In the genomic region with DNA sequence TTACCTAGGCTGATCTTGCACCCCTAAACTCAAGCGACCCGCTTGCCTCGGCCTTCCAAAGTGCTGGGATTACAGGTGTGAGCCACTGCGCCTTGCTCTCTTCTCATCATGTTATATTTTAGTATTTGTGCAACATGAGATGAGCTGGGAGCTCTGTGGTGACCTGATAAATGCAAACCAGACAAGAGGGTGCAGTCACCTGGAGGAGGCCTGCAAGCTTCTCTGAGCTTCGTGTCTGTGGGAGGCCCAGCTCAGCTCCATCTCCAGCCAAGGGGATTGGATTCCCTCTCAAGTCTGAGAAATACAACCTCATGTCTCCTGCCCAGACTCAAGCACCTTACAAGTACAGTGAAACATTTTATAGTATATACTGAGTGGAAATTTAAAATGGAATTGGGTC, we compare ENCODE assay signal across 24 cellular contexts. TPM values are rescaled to one million over a fixed set of nuclear protein-coding genes. Genes with fewer than 3 reads are reported as not detected.
A peak's percentile ranks its signal among the peaks of the same experiment; 100 is the strongest.
DNase-seq lines count a peak whose midpoint lies in the region; ATAC-seq and TF ChIP-seq lines count a peak whose summit lies in the region.
"Had no signal": no experiment of that assay in that cellular context is flagged by ENCODE, and none has a peak within 500 bp of the region (broad histone marks: within the 10 kb centered on the region; RNA-seq: fewer than 3 reads in every experiment).

No MANE protein-coding gene starts in this region.

- peak overlapping the region; percentile 79 for H3K4me2 ChIP-seq in Karpas-422 (ENCODE audit: low read depth, low read length, poor library complexity, severe bottlenecking)

- peak overlapping the region; percentile 97 for H3K27ac ChIP-seq in Karpas-422 (ENCODE audit: low read length)
- H3K27ac ChIP-seq: SK-N-MC had no signal

- peak overlapping the region; percentile 39 for H3K4me3 ChIP-seq in Karpas-422 (ENCODE audit: low read length)
- H3K4me3 ChIP-seq: SK-N-MC had no signal

- H3K9me2 ChIP-seq in Karpas-422 (replicated peaks; ENCODE audit: insufficient read depth, low read length) = no peaks in the 10 kb centered on the region

- peaks cover 34% of the 10 kb centered on the region for H3K79me2 ChIP-seq in Karpas-422 (ENCODE audit: low read length)

- H3K4me1 Mint-ChIP-seq in natural killer cell (peaks cover 42 to 50% of the 10 kb centered on the region in 2 donors), immature natural killer cell (peaks cover 47 to 54% of the 10 kb centered on the region in 2 donors)
- peaks cover 31 to 36% of the 10 kb centered on the region in 2 donors for H3K4me1 Mint-ChIP-seq in natural killer cell treated with Interleukin-12 subunit alpha and Interleukin-12 subunit beta and Interleukin-15 and Interleukin-18, amount 100 ng/mL, for 72 hours (ENCODE audit: low read depth in 2 of 2)

- ATAC-seq in natural killer cell = no peak
- no peak for ATAC-seq in natural killer cell treated with Interleukin-12 subunit alpha and Interleukin-12 subunit beta and Interleukin-15 and Interleukin-18, amount 100 ng/mL, for 72 hours

- no peak for DNase-seq in natural killer cell
- DNase-seq in natural killer cell treated with Interleukin-12 subunit alpha and Interleukin-12 subunit beta and Interleukin-15 and Interleukin-18, amount 100 ng/mL, for 72 hours (ENCODE audit: low spot score) = no peak
- DNase-seq in Karpas-422 = peak; percentile 81
- no peak for DNase-seq in immature natural killer cell
- no peak for DNase-seq in ureter (ENCODE audit: low spot score)
- DNase-seq in NCI-H1417 (lab: John Stamatoyannopoulos, UW) = no peak
- DNase-seq in NCI-H1105 (lab: John Stamatoyannopoulos, UW) = no peak
- DNase-seq: C1 segment of cervical spinal cord, Caco-2, GDM1, H9, MM.1S, NCI-H1092, NCI-H1694, NCI-H2081 treated with DMSO at 0.1 percent for 48 hours, NCI-H2227 treated with DMSO at 0.1 percent for 48 hours, NCI-H510A treated with DMSO at 0.1 percent for 48 hours, NCI-H82, SHP77 had no signal

- no peaks in the 10 kb centered on the region for H3K36me3 ChIP-seq in Karpas-422 (ENCODE audit: insufficient read depth, low read length)

- intact Hi-C loops in natural killer cell (cut with micrococcal nuclease) = loop anchor here (5.0 to 10.0 kb wide), 4 partner anchors 124 to 1786 kb away; a partner anchor contains a TSS

- no peak overlapping the region for H2AFZ ChIP-seq in Karpas-422 (ENCODE audit: low read length)

- H3K27me3 ChIP-seq in Karpas-422 (ENCODE audit: low read length) = no peaks in the 10 kb centered on the region

- H3K36me3 Mint-ChIP-seq in natural killer cell (no peaks in the 10 kb centered on the region), immature natural killer cell (no peaks in the 10 kb centered on the region)
- no peaks in the 10 kb centered on the region for H3K36me3 Mint-ChIP-seq in natural killer cell treated with Interleukin-12 subunit alpha and Interleukin-12 subunit beta and Interleukin-15 and Interleukin-18, amount 100 ng/mL, for 72 hours
- H3K36me3 Mint-ChIP-seq: IgD-negative memory B cell had no signal

- H3K4me1 ChIP-seq in Karpas-422 (ENCODE audit: low read length) = peaks cover 97% of the 10 kb centered on the region
- H3K4me1 ChIP-seq: Caco-2 had no signal

- H3K27ac Mint-ChIP-seq in natural killer cell = peak overlapping the region; percentile 88 to 95
- H3K27ac Mint-ChIP-seq in natural killer cell treated with Interleukin-12 subunit alpha and Interleukin-12 subunit beta and Interleukin-15 and Interleukin-18, amount 100 ng/mL, for 72 hours = peak overlapping the region in 1 of 2 donors; percentile 64
- peak overlapping the region; percentile 53 to 97 (median 96) for H3K27ac Mint-ChIP-seq in immature natural killer cell
- H3K27ac Mint-ChIP-seq: H9 had no signal

- H3K9me3 Mint-ChIP-seq in natural killer cell (no peaks in the 10 kb centered on the region), immature natural killer cell (no peaks in the 10 kb centered on the region)
- no peaks in the 10 kb centered on the region for H3K9me3 Mint-ChIP-seq in natural killer cell treated with Interleukin-12 subunit alpha and Interleukin-12 subunit beta and Interleukin-15 and Interleukin-18, amount 100 ng/mL, for 72 hours
- H3K9me3 Mint-ChIP-seq: H9, IgD-negative memory B cell had no signal

- H3K4me3 Mint-ChIP-seq in natural killer cell (no peak overlapping the region), immature natural killer cell (no peak overlapping the region)
- no peak overlapping the region for H3K4me3 Mint-ChIP-seq in natural killer cell treated with Interleukin-12 subunit alpha and Interleukin-12 subunit beta and Interleukin-15 and Interleukin-18, amount 100 ng/mL, for 72 hours
- H3K4me3 Mint-ChIP-seq: H9 had no signal

- no peak for TF ChIP-seq CTCF in natural killer cell (IDR thresholded peaks at IDR 0.05)

- H3K9me3 ChIP-seq in Karpas-422 (ENCODE audit: low read length) = no peaks in the 10 kb centered on the region
- H3K9me3 ChIP-seq: Caco-2 had no signal

- H3K27me3 Mint-ChIP-seq in natural killer cell (ENCODE audit: low read depth in 2 of 2) (no peaks in the 10 kb centered on the region), immature natural killer cell (ENCODE audit: low read depth in 3 of 3) (peaks cover 6 to 12% (median 11%) of the 10 kb centered on the region in 3 donors)
- H3K27me3 Mint-ChIP-seq in natural killer cell treated with Interleukin-12 subunit alpha and Interleukin-12 subunit beta and Interleukin-15 and Interleukin-18, amount 100 ng/mL, for 72 hours = no peaks in the 10 kb centered on the region
- H3K27me3 Mint-ChIP-seq: IgD-negative memory B cell had no signal

- peak overlapping the region; percentile 59 for H3K9ac ChIP-seq in Karpas-422 (ENCODE audit: low read length)

- no peaks in the 10 kb centered on the region for H4K20me1 ChIP-seq in Karpas-422 (ENCODE audit: insufficient read depth, low read depth, low read length)

RNA-seq across cellular contexts. Expression of a gene that starts 3.2 kb away (rescaled TPM):
- 1 to 10 TPM; 2.2 to 4.4 (median 2.6) TPM for total RNA-seq in natural killer cell
- total RNA-seq in natural killer cell treated with Interleukin-12 subunit alpha and Interleukin-12 subunit beta and Interleukin-15 and Interleukin-18, amount 100 ng/mL, for 72 hours = not detected
- total RNA-seq in Karpas-422 (2014; rRNA removed; shearing (Covaris generic); ENCODE audit: low replicate concordance) = 0.29 and 0.56 TPM in 2 replicates
- polyA plus RNA-seq in immature natural killer cell = 1 to 10 TPM; 1.2 to 5.3 (median 5.2) TPM
- total RNA-seq in ureter = 5.2 TPM
- total RNA-seq: Caco-2, Daoy, H9, LHCN-M2, RPMI7951 had no signal

RNA-seq across cellular contexts. Expression of a gene that starts 14.6 kb away (rescaled TPM):
- under 1 TPM in 1 of 3 donors, not detected in 2; 0.14 TPM for total RNA-seq in natural killer cell
- total RNA-seq in natural killer cell treated with Interleukin-12 subunit alpha and Interleukin-12 subunit beta and Interleukin-15 and Interleukin-18, amount 100 ng/mL, for 72 hours = under 1 TPM; 0.25 to 0.33 TPM
- total RNA-seq in Karpas-422 (2014; rRNA removed; shearing (Covaris generic); ENCODE audit: low replicate concordance) = 0.07 TPM in 1 of 2 replicates, not detected in the other
- not detected for polyA plus RNA-seq in immature natural killer cell
- total RNA-seq in ureter = 0.70 TPM
- total RNA-seq: Caco-2, Daoy, RPMI7951 had no signal
- polyA plus RNA-seq: IgD-negative memory B cell had no signal

RNA-seq across cellular contexts. Expression of a gene that starts 49.8 kb away (rescaled TPM):
- total RNA-seq in natural killer cell (100 to 1,000 TPM in 1 of 3 donors, 10 to 100 TPM in 2; 73.1 to 110 (median 85.1) TPM), ureter (80.3 TPM)
- total RNA-seq in natural killer cell treated with Interleukin-12 subunit alpha and Interleukin-12 subunit beta and Interleukin-15 and Interleukin-18, amount 100 ng/mL, for 72 hours = 100 to 1,000 TPM; 104 to 114 TPM
- total RNA-seq in Karpas-422 (2014; rRNA removed; shearing (Covaris generic); ENCODE audit: low replicate concordance) = 82.6 and 90.6 TPM in 2 replicates
- 100 to 1,000 TPM; 113 to 149 (median 147) TPM for polyA plus RNA-seq in immature natural killer cell
